ENCODE assay signal across 15 cellular contexts in genomic region chr7:81154565-81154964, GRCh38.
"Had no signal": no experiment of that assay in that cellular context is flagged by ENCODE, and none has a peak within 500 bp of the region (broad histone marks: within the 10 kb centered on the region; RNA-seq: fewer than 3 reads in every experiment).

No MANE protein-coding gene starts in this region.

- H3K36me3 Mint-ChIP-seq: activated naive CD4-positive, alpha-beta T cell treated with anti-CD3 and anti-CD28 coated beads, Interleukin-2, amount 50 U/mL, for 24 hours; naive thymus-derived CD8-positive, alpha-beta T cell; T-cell had no signal

- H3K4me3 Mint-ChIP-seq: activated naive CD4-positive, alpha-beta T cell treated with anti-CD3 and anti-CD28 coated beads, Interleukin-2, amount 50 U/mL, for 24 hours; naive thymus-derived CD8-positive, alpha-beta T cell; T-cell had no signal

- H3K4me1 Mint-ChIP-seq: activated naive CD4-positive, alpha-beta T cell treated with anti-CD3 and anti-CD28 coated beads, Interleukin-2, amount 50 U/mL, for 24 hours; naive thymus-derived CD8-positive, alpha-beta T cell; T-cell had no signal

- H3K27me3 Mint-ChIP-seq: activated naive CD4-positive, alpha-beta T cell treated with anti-CD3 and anti-CD28 coated beads, Interleukin-2, amount 50 U/mL, for 24 hours; naive thymus-derived CD8-positive, alpha-beta T cell; T-cell had no signal

- H3K27ac ChIP-seq: ascending aorta, breast epithelium, coronary artery, left lung, neutrophil, tibial artery, uterus had no signal

- H3K4me3 ChIP-seq: ascending aorta, breast epithelium, coronary artery, left lung, pancreas, tibial artery, uterus had no signal

- H3K4me1 ChIP-seq: ascending aorta, breast epithelium, left lung, tibial artery, uterus had no signal

- H3K27ac Mint-ChIP-seq: activated naive CD4-positive, alpha-beta T cell treated with anti-CD3 and anti-CD28 coated beads, Interleukin-2, amount 50 U/mL, for 24 hours; naive thymus-derived CD8-positive, alpha-beta T cell; T-cell had no signal

- H3K27me3 ChIP-seq: ascending aorta, breast epithelium, left lung, neutrophil, pancreas, tibial artery, uterus had no signal

- H3K36me3 ChIP-seq: ascending aorta, breast epithelium, left lung, neutrophil, pancreas, tibial artery, uterus had no signal

- H3K9me3 ChIP-seq: ascending aorta, breast epithelium, left lung, neutrophil, pancreas, tibial artery, uterus had no signal

- DNase-seq: activated CD4-positive, alpha-beta T cell treated with anti-CD3 and anti-CD28 coated beads for 1 hour; activated CD4-positive, alpha-beta T cell treated with anti-CD3 and anti-CD28 coated beads, Interleukin-2, amount 50 U/mL, for 48 hours; activated gamma-delta T cell; left lung; naive thymus-derived CD8-positive, alpha-beta T cell; pancreas; stimulated activated naive CD4-positive, alpha-beta T cell; T-cell; tibial artery; uterus had no signal
